In the genomic region with DNA sequence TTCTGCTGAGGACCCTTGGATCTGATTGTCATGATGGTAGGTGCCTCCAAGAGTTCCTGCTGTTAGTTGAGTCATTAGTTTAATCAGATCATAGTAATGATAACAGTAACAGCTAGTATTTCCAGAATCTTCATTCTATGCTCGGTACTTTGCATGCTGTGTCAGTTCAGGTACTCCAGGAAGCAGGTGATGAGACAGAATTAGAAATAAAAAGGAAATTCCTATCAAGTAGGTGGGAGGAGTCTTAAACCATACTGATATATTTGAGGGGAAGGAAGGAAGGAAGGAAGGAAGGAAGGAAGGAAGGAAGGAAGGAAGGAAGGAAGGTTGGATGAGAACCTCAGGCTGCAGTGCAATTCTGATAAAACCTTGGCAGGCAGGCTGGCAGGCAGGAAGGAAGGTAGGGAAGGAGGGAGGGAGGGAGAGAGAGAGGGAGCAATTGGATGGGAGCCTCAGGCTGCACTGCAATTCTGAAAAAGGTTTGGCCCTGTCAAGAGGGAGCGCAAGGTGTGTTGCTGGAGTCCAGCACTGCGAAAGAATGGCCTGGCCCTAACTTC, we compare ENCODE assay signal across 29 cellular contexts.
"Had no signal": no experiment of that assay in that cellular context is flagged by ENCODE, and none has a peak within 500 bp of the region (broad histone marks: within the 10 kb centered on the region; RNA-seq: fewer than 3 reads in every experiment).

No MANE protein-coding gene starts in this region.

- H3K36me3 ChIP-seq: adrenal gland, gastrocnemius medialis, heart right ventricle had no signal

- DNase-seq: activated CD4-positive, alpha-beta memory T cell treated with anti-CD3 and anti-CD28 coated beads for 36 hours; activated CD4-positive, alpha-beta T cell treated with anti-CD3 and anti-CD28 coated beads for 36 hours; activated CD4-positive, alpha-beta T cell treated with anti-CD3 and anti-CD28 coated beads, Interleukin-2, amount 10 ng/mL, durations not matched to agents 24 days and 14 days; activated CD4-positive, CD25-positive, alpha-beta regulatory T cell; activated CD4-positive, CD25-positive, alpha-beta regulatory T cell treated with anti-CD3 and anti-CD28 coated beads, Interleukin-2, amount 50 U/mL, for 72 hours; activated CD8-positive, alpha-beta memory T cell treated with anti-CD3 and anti-CD28 coated beads, Interleukin-2, amount 10 ng/mL, durations not matched to agents 7 days and 5 days; activated CD8-positive, alpha-beta memory T cell treated with anti-CD3 and anti-CD28 coated beads, Interleukin-2, amount 50 U/mL, for 4 hours; activated CD8-positive, alpha-beta T cell treated with anti-CD3 and anti-CD28 coated beads, Interleukin-2, amount 10 ng/mL, durations not matched to agents 7 days and 5 days; activated effector memory CD4-positive, alpha-beta T cell treated with anti-CD3 and anti-CD28 coated beads, Interleukin-2, amount 50 U/mL, for 16 hours; activated naive CD4-positive, alpha-beta T cell treated with anti-CD3 and anti-CD28 coated beads for 36 hours; activated naive CD8-positive, alpha-beta T cell treated with anti-CD3 and anti-CD28 coated beads for 36 hours; activated naive CD8-positive, alpha-beta T cell treated with anti-CD3 and anti-CD28 coated beads, Interleukin-2, amount 50 U/mL, for 24 hours; activated T-cell treated with anti-CD3 and anti-CD28 coated beads, Interleukin-2, amount 50 U/mL, for 1 hour; activated T-cell treated with anti-CD3 and anti-CD28 coated beads, Interleukin-2, amount 50 U/mL, for 48 hours; amygdala; aorta; body of pancreas; caudate nucleus; cortex of kidney; dermis blood vessel endothelial cell; effector CD4-positive, alpha-beta T cell; effector memory CD8-positive, alpha-beta T cell; erythroblast; foreskin keratinocyte; gastrocnemius medialis; heart right ventricle; T-helper 2 cell had no signal

- H3K27ac ChIP-seq: adrenal gland, body of pancreas, esophagus muscularis mucosa, foreskin keratinocyte, gastrocnemius medialis, heart right ventricle had no signal

- H3K4me1 ChIP-seq: adrenal gland, body of pancreas, esophagus muscularis mucosa, foreskin keratinocyte, gastrocnemius medialis, heart right ventricle had no signal

- H3K4me3 ChIP-seq: adrenal gland, body of pancreas, esophagus muscularis mucosa, gastrocnemius medialis, heart right ventricle had no signal

- H3K27me3 ChIP-seq: adrenal gland, body of pancreas, esophagus muscularis mucosa, foreskin keratinocyte, gastrocnemius medialis, heart right ventricle had no signal

- H3K9me3 ChIP-seq: adrenal gland, body of pancreas, esophagus muscularis mucosa, gastrocnemius medialis, heart right ventricle had no signal
